ENCODE assay signal across 16 cellular contexts in the genomic region with DNA sequence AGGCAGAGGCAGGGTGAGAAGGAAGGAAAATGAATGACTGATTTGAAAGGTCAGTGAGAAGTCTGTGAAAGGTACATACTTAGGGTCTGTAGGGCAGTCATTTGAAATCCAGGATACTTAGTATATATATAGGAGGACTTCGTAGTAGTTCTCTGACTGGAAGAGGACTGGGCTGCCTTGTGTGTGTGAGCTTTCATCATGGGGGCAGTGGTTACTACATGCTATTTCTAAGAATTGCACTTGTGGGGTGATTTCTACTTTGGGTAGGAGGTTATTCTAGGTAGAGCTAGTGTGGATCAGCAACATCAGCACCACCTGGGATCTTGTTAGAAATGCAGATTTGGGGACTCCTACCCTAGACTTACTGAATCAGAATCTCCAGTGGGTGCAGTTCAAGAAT.
"Had no signal": no experiment of that assay in that cellular context is flagged by ENCODE, and none has a peak within 500 bp of the region (broad histone marks: within the 10 kb centered on the region; RNA-seq: fewer than 3 reads in every experiment).

No MANE protein-coding gene starts in this region.

- H3K9ac ChIP-seq: neural progenitor cell, parathyroid adenoma had no signal

- H3K4me2 ChIP-seq: neural progenitor cell had no signal

- H3K9me3 ChIP-seq: lower lobe of right lung, right lobe of liver, suprapubic skin, transverse colon, upper lobe of right lung, uterus had no signal

- DNase-seq: dorsolateral prefrontal cortex; effector CD4-positive, alpha-beta T cell; head of caudate nucleus; left ventricle myocardium superior; lower lobe of right lung; right lobe of liver; stimulated activated CD4-positive, alpha-beta T cell treated with anti-CD3 and anti-CD28 coated beads, Interleukin-15, amount 100 ng/mL, for 24 hours; stimulated activated CD4-positive, alpha-beta T cell treated with anti-CD3 and anti-CD28 coated beads, Interleukin-2, amount 100 ng/mL, for 48 hours; stimulated activated naive CD4-positive, alpha-beta T cell; stimulated activated naive CD8-positive, alpha-beta T cell treated with anti-CD3 and anti-CD28 coated beads, Interleukin-15, amount 100 ng/mL, for 72 hours; transverse colon; upper lobe of right lung; uterus had no signal

- H3K4me3 ChIP-seq: dorsolateral prefrontal cortex, lower lobe of right lung, neural progenitor cell, right lobe of liver, suprapubic skin, transverse colon, upper lobe of right lung, uterus had no signal

- H3K36me3 ChIP-seq: lower lobe of right lung, neural progenitor cell, right lobe of liver, suprapubic skin, transverse colon, upper lobe of right lung, uterus had no signal

- ATAC-seq: left ventricle myocardium superior; right lobe of liver; stimulated activated naive CD8-positive, alpha-beta T cell treated with anti-CD3 and anti-CD28 coated beads, Interleukin-15, amount 100 ng/mL, for 72 hours; upper lobe of right lung had no signal

- H3K27ac ChIP-seq: dorsolateral prefrontal cortex, lower lobe of right lung, neural progenitor cell, parathyroid adenoma, right lobe of liver, suprapubic skin, transverse colon, upper lobe of right lung, uterus had no signal

- H3K79me2 ChIP-seq: parathyroid adenoma had no signal

- H3K27me3 ChIP-seq: dorsolateral prefrontal cortex, neural progenitor cell, right lobe of liver, suprapubic skin, transverse colon, upper lobe of right lung, uterus had no signal

- H3K4me1 ChIP-seq: parathyroid adenoma had no signal
